In genomic region chr20:17964632-17965031, GRCh38 we compare ENCODE assay signal across 9 cellular contexts. TPM values are rescaled to one million over a fixed set of nuclear protein-coding genes. Genes with fewer than 3 reads are reported as not detected.
DNase-seq lines count a peak whose midpoint lies in the region; ATAC-seq and TF ChIP-seq lines count a peak whose summit lies in the region.
"Had no signal": no experiment of that assay in that cellular context is flagged by ENCODE, and none has a peak within 500 bp of the region (broad histone marks: within the 10 kb centered on the region; RNA-seq: fewer than 3 reads in every experiment).

No MANE protein-coding gene starts in this region.

- no peaks in the 10 kb centered on the region for H3K27me3 Mint-ChIP-seq in activated T-cell treated with anti-CD3 and anti-CD28 coated beads, Interleukin-2, amount 50 U/mL, for 72 hours (ENCODE audit: low read depth)
- H3K27me3 Mint-ChIP-seq in activated T-helper 1 cell treated with anti-CD3 and anti-CD28 coated beads, Interleukin-12 subunit alpha, Interleukin-12 subunit beta, Interleukin-2, Interleukin-4 antibody, amounts not matched to agents 30 ng/mL and 10 ng/mL and 1 ng/mL, durations not matched to agents 14 hours and 24 hours and 36 hours (ENCODE audit: insufficient read depth) = no peaks in the 10 kb centered on the region

- H3K4me3 Mint-ChIP-seq in activated T-cell treated with anti-CD3 and anti-CD28 coated beads, Interleukin-2, amount 50 U/mL, for 72 hours = peak overlapping the region; percentile 98 to 100
- peak overlapping the region; percentile 99 for H3K4me3 Mint-ChIP-seq in activated T-helper 1 cell treated with anti-CD3 and anti-CD28 coated beads, Interleukin-12 subunit alpha, Interleukin-12 subunit beta, Interleukin-2, Interleukin-4 antibody, amounts not matched to agents 30 ng/mL and 10 ng/mL and 1 ng/mL, durations not matched to agents 14 hours and 24 hours and 36 hours

- no peak for TF ChIP-seq POLR2A in transverse colon (IDR thresholded peaks at IDR 0.05)

- H3K36me3 ChIP-seq in left lung = no peaks in the 10 kb centered on the region
- no peaks in the 10 kb centered on the region for H3K36me3 ChIP-seq in transverse colon

- in situ Hi-C loops in transverse colon (cut with MboI; ENCODE audit: low pct_ligation_motif_present in 1 of 4, low pct_unique_long_range_greater_than_20kb in 1 of 4, low sequenced_read_pairs in 3 of 4) = no loop called here

- intact Hi-C loops in activated T-helper 1 cell treated with anti-CD3 and anti-CD28 coated beads, Interleukin-12 subunit alpha, Interleukin-12 subunit beta, Interleukin-2, Interleukin-4 antibody, amounts not matched to agents 30 ng/mL and 10 ng/mL and 1 ng/mL, durations not matched to agents 14 hours and 24 hours and 36 hours (cut with micrococcal nuclease) = loop anchor here (5.0 to 10.0 kb wide), 5 partner anchors 323 to 1387 kb away; partner anchors contain the start of genes BFSP1, SMIM26, SNRPB2 and ZNF133
- intact Hi-C loops in left lung (cut with DNase I) = no loop called here
- intact Hi-C loops in transverse colon (cut with DNase I; ENCODE audit: low total_unique reads) = no loop called here

- TF ChIP-seq CTCF in left lung (IDR thresholded peaks at IDR 0.05) (no peak), transverse colon (IDR thresholded peaks at IDR 0.05) (no peak)

- H3K27me3 ChIP-seq in left lung = no peaks in the 10 kb centered on the region
- no peaks in the 10 kb centered on the region for H3K27me3 ChIP-seq in transverse colon

- H3K27ac ChIP-seq in left lung (peak overlapping the region; percentile 97 to 99), transverse colon (peak overlapping the region; percentile 97 to 100 (median 99))

- 49 to 60% methylated on average over 2 to 3 of the region's 3 CpGs for WGBS in transverse colon (ENCODE audit: low coverage in 1 of 2), 2 donors

- no peaks in the 10 kb centered on the region for H3K9me3 ChIP-seq in left lung
- no peaks in the 10 kb centered on the region for H3K9me3 ChIP-seq in transverse colon

- H3K9me3 Mint-ChIP-seq in activated T-cell treated with anti-CD3 and anti-CD28 coated beads, Interleukin-2, amount 50 U/mL, for 72 hours = no peaks in the 10 kb centered on the region
- H3K9me3 Mint-ChIP-seq in activated T-helper 1 cell treated with anti-CD3 and anti-CD28 coated beads, Interleukin-12 subunit alpha, Interleukin-12 subunit beta, Interleukin-2, Interleukin-4 antibody, amounts not matched to agents 30 ng/mL and 10 ng/mL and 1 ng/mL, durations not matched to agents 14 hours and 24 hours and 36 hours = no peaks in the 10 kb centered on the region

- H3K36me3 Mint-ChIP-seq in activated T-cell treated with anti-CD3 and anti-CD28 coated beads, Interleukin-2, amount 50 U/mL, for 72 hours (ENCODE audit: insufficient read depth in 2 of 2) = peaks cover 22 to 37% of the 10 kb centered on the region in 2 donors
- H3K36me3 Mint-ChIP-seq in activated T-helper 1 cell treated with anti-CD3 and anti-CD28 coated beads, Interleukin-12 subunit alpha, Interleukin-12 subunit beta, Interleukin-2, Interleukin-4 antibody, amounts not matched to agents 30 ng/mL and 10 ng/mL and 1 ng/mL, durations not matched to agents 14 hours and 24 hours and 36 hours (ENCODE audit: low read depth) = peaks cover 59% of the 10 kb centered on the region

- ATAC-seq in activated T-cell treated with anti-CD3 and anti-CD28 coated beads, Interleukin-2, amount 50 U/mL, for 72 hours (replicated peaks in 1 of 2) = no peak
- ATAC-seq in left lung = no peak
- ATAC-seq in HG03342 (IDR thresholded peaks at IDR 0.05; ENCODE audit: unreplicated experiment) = no peak

- no peak for DNase-seq in activated T-cell treated with anti-CD3 and anti-CD28 coated beads, Interleukin-2, amount 50 U/mL, for 72 hours
- DNase-seq in activated T-cell treated with anti-CD3 and anti-CD28 coated beads, Interleukin-2, amount 50 U/mL, for 1 hour = no peak
- no peak for DNase-seq in activated T-helper 1 cell treated with anti-CD3 and anti-CD28 coated beads, Interleukin-12 subunit alpha, Interleukin-12 subunit beta, Interleukin-2, Interleukin-4 antibody, amounts not matched to agents 30 ng/mL and 10 ng/mL and 1 ng/mL, durations not matched to agents 14 hours and 24 hours and 36 hours (ENCODE audit: low spot score)
- no peak for DNase-seq in left lung
- no peak for DNase-seq in transverse colon
- no peak for DNase-seq in SHP77 (lab: John Stamatoyannopoulos, UW)
- DNase-seq in NCI-H2029 (lab: John Stamatoyannopoulos, UW) = no peak
- DNase-seq: activated CD4-positive, alpha-beta T cell treated with anti-CD3 and anti-CD28 coated beads for 4 hours had no signal

- no peak for TF ChIP-seq EP300 in transverse colon (IDR thresholded peaks at IDR 0.05; ENCODE audit: low read depth)

- H3K4me1 Mint-ChIP-seq in activated T-cell treated with anti-CD3 and anti-CD28 coated beads, Interleukin-2, amount 50 U/mL, for 72 hours (ENCODE audit: low read depth) = peaks cover 71% of the 10 kb centered on the region
- H3K4me1 Mint-ChIP-seq in activated T-helper 1 cell treated with anti-CD3 and anti-CD28 coated beads, Interleukin-12 subunit alpha, Interleukin-12 subunit beta, Interleukin-2, Interleukin-4 antibody, amounts not matched to agents 30 ng/mL and 10 ng/mL and 1 ng/mL, durations not matched to agents 14 hours and 24 hours and 36 hours (ENCODE audit: low read depth) = peaks cover 58% of the 10 kb centered on the region

- peak overlapping the region; percentile 99 for H3K27ac Mint-ChIP-seq in activated T-cell treated with anti-CD3 and anti-CD28 coated beads, Interleukin-2, amount 50 U/mL, for 72 hours
- H3K27ac Mint-ChIP-seq in activated T-helper 1 cell treated with anti-CD3 and anti-CD28 coated beads, Interleukin-12 subunit alpha, Interleukin-12 subunit beta, Interleukin-2, Interleukin-4 antibody, amounts not matched to agents 30 ng/mL and 10 ng/mL and 1 ng/mL, durations not matched to agents 14 hours and 24 hours and 36 hours = peak overlapping the region; percentile 90

- H3K4me3 ChIP-seq in left lung (no peak overlapping the region), transverse colon (peak overlapping the region in 1 of 4 donors; percentile 93)

- H3K4me1 ChIP-seq in left lung (peaks cover 50 to 79% of the 10 kb centered on the region in 2 donors), transverse colon (peaks cover 35 to 71% (median 67%) of the 10 kb centered on the region in 4 donors)

RNA-seq across cellular contexts. Expression of gene SNX5, which starts 4.0 kb away (rescaled TPM):
- 100 to 1,000 TPM; 207 to 208 TPM for total RNA-seq in activated T-cell treated with anti-CD3 and anti-CD28 coated beads, Interleukin-2, amount 50 U/mL, for 72 hours
- 238 and 248 TPM in 2 replicates for total RNA-seq in activated T-helper 1 cell treated with anti-CD3 and anti-CD28 coated beads, Interleukin-12 subunit alpha, Interleukin-12 subunit beta, Interleukin-2, Interleukin-4 antibody, amounts not matched to agents 30 ng/mL and 10 ng/mL and 1 ng/mL, durations not matched to agents 14 hours and 24 hours and 36 hours
- total RNA-seq in left lung (10 to 100 TPM; 82.0 to 87.0 TPM), transverse colon (100 to 1,000 TPM in 2 of 4 donors, 10 to 100 TPM in 2; 91.9 to 160 (median 122) TPM)

RNA-seq across cellular contexts. Expression of gene MGME1, which starts 4.2 kb away (rescaled TPM):
- 10 to 100 TPM; 41.1 to 47.0 TPM for total RNA-seq in activated T-cell treated with anti-CD3 and anti-CD28 coated beads, Interleukin-2, amount 50 U/mL, for 72 hours
- 32.1 and 33.6 TPM in 2 replicates for total RNA-seq in activated T-helper 1 cell treated with anti-CD3 and anti-CD28 coated beads, Interleukin-12 subunit alpha, Interleukin-12 subunit beta, Interleukin-2, Interleukin-4 antibody, amounts not matched to agents 30 ng/mL and 10 ng/mL and 1 ng/mL, durations not matched to agents 14 hours and 24 hours and 36 hours
- total RNA-seq in left lung (10 to 100 TPM; 13.3 to 13.4 TPM), transverse colon (10 to 100 TPM in 3 of 4 donors, 1 to 10 TPM in 1; 4.1 to 18.8 (median 14.3) TPM)
